ENCODE assay signal across 9 cellular contexts in the genomic region with DNA sequence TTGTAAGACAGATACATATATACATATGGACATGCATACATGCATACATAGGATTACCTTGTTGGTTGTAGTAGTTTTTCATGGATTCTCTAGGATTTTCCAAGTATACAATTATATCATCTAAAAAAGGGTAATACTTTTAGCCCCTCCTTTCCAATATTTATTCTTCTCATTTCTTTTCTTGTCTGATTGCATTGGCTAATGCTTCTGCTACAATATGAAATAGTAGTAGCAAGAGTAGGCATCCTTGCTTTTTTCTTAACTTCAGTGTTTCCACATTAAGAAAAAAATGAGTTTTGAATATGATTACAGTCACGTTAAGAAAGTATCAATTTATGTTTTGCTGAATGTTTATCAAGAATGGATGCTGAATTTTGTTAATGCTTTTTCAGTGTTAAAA. TPM values are rescaled to one million over a fixed set of nuclear protein-coding genes. Genes with fewer than 3 reads are reported as not detected.
"Had no signal": no experiment of that assay in that cellular context is flagged by ENCODE, and none has a peak within 500 bp of the region (broad histone marks: within the 10 kb centered on the region; RNA-seq: fewer than 3 reads in every experiment).

No MANE protein-coding gene starts in this region.

- DNase-seq: IMR-90, KBM-7, KG1 had no signal

- H3K27ac ChIP-seq: HL-60, KMS-11 had no signal

- H3K4me3 ChIP-seq: K562 had no signal

- FAIRE-seq: HTR-8/SVneo, K562 had no signal

- ATAC-seq: K562 had no signal

- H3K4me2 ChIP-seq: KMS-11 had no signal

- H3K9ac ChIP-seq: KMS-11 had no signal

RNA-seq across cellular contexts. Expression of a gene that starts 58.0 kb away (rescaled TPM):
- total RNA-seq: HT-29, IMR-90, K562 had no signal
- polyA plus RNA-seq: IgD-negative memory B cell, K562 had no signal
